In genomic region chr2:60794271-60794863, GRCh38 we compare ENCODE assay signal across 8 cellular contexts. TPM values are rescaled to one million over a fixed set of nuclear protein-coding genes. Genes with fewer than 3 reads are reported as not detected.
DNase-seq lines count a peak whose midpoint lies in the region; ATAC-seq and TF ChIP-seq lines count a peak whose summit lies in the region.

No MANE protein-coding gene starts in this region.

- H3K4me1 ChIP-seq in KMS-11 (ENCODE audit: low read depth, poor library complexity, severe bottlenecking) (no peaks in the 10 kb centered on the region), liver (ENCODE audit: control insufficient read depth in 4 of 4, insufficient read depth in 4 of 4, low read length in 3 of 4) (no peaks in the 10 kb centered on the region)

- H4K20me1 ChIP-seq in KMS-11 (ENCODE audit: insufficient read depth) = no peaks in the 10 kb centered on the region

- DNase-seq in DMS53 (lab: John Stamatoyannopoulos, UW) = peak; percentile 59
- DNase-seq in astrocyte of the hippocampus (ENCODE audit: low read depth, low spot score) = peak; percentile 24
- DNase-seq in NCI-H1105 treated with DMSO at 0.1 percent for 48 hours (lab: John Stamatoyannopoulos, UW) = no peak
- DNase-seq in stimulated activated CD8-positive, alpha-beta memory T cell treated with anti-CD3 and anti-CD28 coated beads, Interleukin-4, amount 100 ng/mL, for 48 hours = no peak
- no peak for DNase-seq in SK-N-DZ (ENCODE audit: low spot score)

- TF ChIP-seq RAD21 in liver (IDR thresholded peaks at IDR 0.05) = peak; percentile 76 to 82

- TF ChIP-seq CTCF in KMS-11 (conservative IDR thresholded peaks at IDR 0.05; ENCODE audit: low read depth, low read length) (peak; percentile 79), liver (IDR thresholded peaks at IDR 0.05; ENCODE audit: low read depth, low read length, missing input control) (peak; percentile 50)

- no peaks in the 10 kb centered on the region for H3K9me3 ChIP-seq in liver (ENCODE audit: control insufficient read depth in 4 of 4, low read length in 3 of 4)

- H3K27ac ChIP-seq in KMS-11 = no peak overlapping the region
- H3K27ac ChIP-seq in liver (ENCODE audit: low read depth in 1 of 2, low read length in 2 of 2) = no peak overlapping the region

- no peak for ATAC-seq in GM21619 (IDR thresholded peaks at IDR 0.05; ENCODE audit: unreplicated experiment)

- H3K27me3 ChIP-seq in KMS-11 (ENCODE audit: insufficient read depth, low read depth) (no peaks in the 10 kb centered on the region), liver (ENCODE audit: control insufficient read depth in 4 of 4, insufficient read depth in 4 of 4, low read length in 3 of 4) (no peaks in the 10 kb centered on the region)

- no peak overlapping the region for H3K9ac ChIP-seq in KMS-11
- no peak overlapping the region for H3K9ac ChIP-seq in liver (ENCODE audit: low read depth in 1 of 2, low read length in 2 of 2)

- no peak overlapping the region for H3K4me2 ChIP-seq in KMS-11

- WGBS in liver = 71% methylated on average over 5 of the region's 5 CpGs

- no peaks in the 10 kb centered on the region for H3K79me2 ChIP-seq in KMS-11 (ENCODE audit: insufficient read depth, low read depth)

- H3K4me3 ChIP-seq in KMS-11 (IDR thresholded peaks at IDR 0.05; ENCODE audit: insufficient read depth, low read depth, low read length) (no peak overlapping the region), liver (ENCODE audit: low read depth in 1 of 3, low read length in 3 of 3) (no peak overlapping the region)

- no peak overlapping the region for H2AFZ ChIP-seq in KMS-11 (ENCODE audit: low read depth)

- no peaks in the 10 kb centered on the region; the same call in 1 of the 2 replicates for H3K36me3 ChIP-seq in KMS-11 (ENCODE audit: insufficient read depth)
- H3K36me3 ChIP-seq in liver (ENCODE audit: control insufficient read depth in 4 of 4, insufficient read depth in 3 of 4, low read depth in 1 of 4, low read length in 3 of 4) = peaks cover 3 to 29% (median 18%) of the 10 kb centered on the region in 4 donors

TF ChIP-seq in liver, 16 proteins besides CTCF, POLR2A, EP300 and RAD21:
- TF ChIP-seq NR2F2 (IDR thresholded peaks at IDR 0.05) (no peak), SP1 (IDR thresholded peaks at IDR 0.05) (no peak), JUND (IDR thresholded peaks at IDR 0.05) (no peak), YY1 (IDR thresholded peaks at IDR 0.05) (no peak), TAF1 (conservative IDR thresholded peaks at IDR 0.05) (no peak), REST (IDR thresholded peaks at IDR 0.05) (no peak), MAX (IDR thresholded peaks at IDR 0.05) (no peak)

RNA-seq across cellular contexts. Expression of gene PAPOLG, which starts 38.3 kb away (rescaled TPM):
- total RNA-seq in liver = 1 to 10 TPM; 5.0 to 7.7 TPM
- 1 to 10 TPM; 1.8 to 2.1 TPM for polyA plus RNA-seq in liver
- polyA plus RNA-seq in SK-N-DZ (2014; cell fraction: cytosol; rRNA removed) = 10.1 and 12.7 TPM in 2 replicates
- polyA plus RNA-seq in SK-N-DZ (2014; cell fraction: nucleus; rRNA removed) = 9.9 and 10.0 TPM in 2 replicates

Comparison
In these comparisons a context has a peak if more than half of its experiments do, and no peak if none do; other contexts are left out.
1. DNase-seq: peak in DMS53 (single experiment) and astrocyte of the hippocampus (single experiment); none in NCI-H1105 treated with DMSO at 0.1 percent for 48 hours (single experiment), stimulated activated CD8-positive, alpha-beta memory T cell treated with anti-CD3 and anti-CD28 coated beads, Interleukin-4, amount 100 ng/mL, for 48 hours (single experiment) and SK-N-DZ (single experiment).